ENCODE assay signal across 16 cellular contexts in the genomic region with DNA sequence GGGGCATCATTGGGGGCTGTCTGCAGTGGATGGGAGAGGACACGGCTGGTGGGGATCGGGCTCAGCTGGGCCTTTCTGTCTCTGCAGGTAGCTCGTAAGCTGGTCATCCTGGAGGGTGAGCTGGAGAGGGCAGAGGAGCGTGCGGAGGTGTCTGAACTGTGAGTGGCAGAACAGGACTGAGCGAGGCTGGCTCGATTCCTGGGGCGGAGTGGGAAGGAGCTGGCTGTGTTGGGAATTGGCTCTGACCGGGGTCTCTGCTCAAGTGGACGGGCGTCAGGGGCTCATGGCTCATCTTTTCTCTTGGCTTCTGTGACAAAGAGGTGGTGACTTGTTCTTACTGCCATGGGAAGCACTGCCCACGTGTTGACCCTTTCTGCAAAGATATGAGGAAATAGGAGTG. TPM values are rescaled to one million over a fixed set of nuclear protein-coding genes. Genes with fewer than 3 reads are reported as not detected.
DNase-seq lines count a peak whose midpoint lies in the region; TF ChIP-seq lines count a peak whose summit lies in the region.
"Had no signal": no experiment of that assay in that cellular context is flagged by ENCODE, and none has a peak within 500 bp of the region (broad histone marks: within the 10 kb centered on the region; RNA-seq: fewer than 3 reads in every experiment).

No MANE protein-coding gene starts in this region.

- peaks cover 6% of the 10 kb centered on the region for H3K4me1 ChIP-seq in A673 (ENCODE audit: insufficient read depth, low read length, poor library complexity, severe bottlenecking)
- H3K4me1 ChIP-seq in duodenal mucosa (ENCODE audit: control insufficient read depth in 1 of 2, insufficient read depth in 2 of 2, low read length in 2 of 2), result peaks cover 22 to 26% of the 10 kb centered on the region in 2 donors

- H3K4me3 Mint-ChIP-seq in neural crest cell, result peak overlapping the region; percentile 44
- H3K4me3 Mint-ChIP-seq: stimulated activated naive B cell treated with anti-CD40 and anti-IgM and Interleukin-4, amounts not matched to agents 10 μg/mL and 1 μg/mL and 100 μg/mL, for 72 hours had no signal

- H3K27me3 Mint-ChIP-seq in neural crest cell (ENCODE audit: low read depth), result no peaks in the 10 kb centered on the region
- H3K27me3 Mint-ChIP-seq: stimulated activated naive B cell treated with anti-CD40 and anti-IgM and Interleukin-4, amounts not matched to agents 10 μg/mL and 1 μg/mL and 100 μg/mL, for 72 hours had no signal

- TF ChIP-seq POLR2A in GM18526 (IDR thresholded peaks at IDR 0.05; ENCODE audit: extremely low read depth, insufficient read length), result peak; percentile 14

- POLR2A ChIA-PET in A673 (lab: Charles Lee; ENCODE audit: low non-redundant PET), result no interaction called here

- H3K27me3 ChIP-seq in A673 (replicated peaks; ENCODE audit: insufficient read depth, low read depth, low read length, poor library complexity) (no peaks in the 10 kb centered on the region), duodenal mucosa (ENCODE audit: control insufficient read depth in 1 of 2, insufficient read depth in 2 of 2, low read length in 2 of 2) (no peaks in the 10 kb centered on the region)

- no peak for TF ChIP-seq CTCF in A673 (conservative IDR thresholded peaks at IDR 0.05; ENCODE audit: low read depth, low read length)
- no peak for TF ChIP-seq CTCF in neural crest cell (conservative IDR thresholded peaks at IDR 0.05)
- TF ChIP-seq CTCF in GM20000 (IDR thresholded peaks at IDR 0.05; ENCODE audit: extremely low read depth, missing control alignments), result no peak

- H3K36me3 ChIP-seq in A673 (ENCODE audit: insufficient read depth, low read length, poor library complexity, severe bottlenecking), result peaks cover 96% of the 10 kb centered on the region
- H3K36me3 ChIP-seq in duodenal mucosa (ENCODE audit: control insufficient read depth in 1 of 2, insufficient read depth in 2 of 2, low read length in 2 of 2), result peaks cover 40 to 96% of the 10 kb centered on the region in 2 donors

- intact Hi-C loops in A673 (cut with micrococcal nuclease; ENCODE audit: unreplicated experiment), result no loop called here

- no peak for DNase-seq in A673 (ENCODE audit: low spot score)
- no peak for DNase-seq in neural crest cell (ENCODE audit: low read depth, low spot score)
- no peak for DNase-seq in GM20000 (ENCODE audit: low spot score)
- DNase-seq in middle frontal gyrus (ENCODE audit: extremely low spot score, low spot score), result no peak
- no peak for DNase-seq in NCI-H524 treated with DMSO at 0.1 percent for 48 hours (lab: John Stamatoyannopoulos, UW)
- DNase-seq in NCI-H187 (lab: John Stamatoyannopoulos, UW), result no peak
- DNase-seq: islet precursor cell; NCI-H1092 treated with DMSO at 0.1 percent for 48 hours; NCI-H526 treated with DMSO at 0.1 percent for 48 hours; nucleus accumbens; stimulated activated naive B cell treated with anti-CD40 and anti-IgM and Interleukin-4, amounts not matched to agents 10 μg/mL and 1 μg/mL and 100 μg/mL, for 72 hours had no signal

- CTCF ChIA-PET in A673 (lab: Charles Lee), result no interaction called here

- peaks cover 15% of the 10 kb centered on the region for H3K36me3 Mint-ChIP-seq in neural crest cell (ENCODE audit: low read depth)

- H3K4me3 ChIP-seq in A673 (ENCODE audit: low read depth, low read length, poor library complexity, severe bottlenecking) (no peak overlapping the region), duodenal mucosa (ENCODE audit: low read depth in 1 of 2, low read length in 2 of 2) (peak overlapping the region in 1 of 2 donors; percentile 30)

- no TSS peak for BruUV-seq in A673 (replicated peaks; lab: Mats Ljungman, UMichigan)

- H3K9me3 ChIP-seq in A673 (ENCODE audit: low read depth, low read length, poor library complexity, severe bottlenecking), result no peaks in the 10 kb centered on the region
- no peaks in the 10 kb centered on the region for H3K9me3 ChIP-seq in duodenal mucosa (ENCODE audit: control insufficient read depth in 1 of 2, low read length in 2 of 2)

- no peak overlapping the region for H3K27ac Mint-ChIP-seq in neural crest cell (ENCODE audit: unreplicated experiment)

- H3K9ac ChIP-seq in duodenal mucosa (ENCODE audit: low read depth in 1 of 2, low read length in 2 of 2), result peak overlapping the region; percentile 26 to 48

- peaks cover 12% of the 10 kb centered on the region for H3K4me1 Mint-ChIP-seq in neural crest cell

- H3K27ac ChIP-seq in A673 (ENCODE audit: low read depth, low read length, poor library complexity, severe bottlenecking) (peak overlapping the region; percentile 10), duodenal mucosa (ENCODE audit: low read depth, low read length) (peak overlapping the region; percentile 22)
- H3K27ac ChIP-seq: C4-2B had no signal

- no peaks in the 10 kb centered on the region for H3K9me3 Mint-ChIP-seq in neural crest cell
- H3K9me3 Mint-ChIP-seq: stimulated activated naive B cell treated with anti-CD40 and anti-IgM and Interleukin-4, amounts not matched to agents 10 μg/mL and 1 μg/mL and 100 μg/mL, for 72 hours had no signal

RNA-seq across cellular contexts. Expression of a gene that starts 11.6 kb away (rescaled TPM):
- total RNA-seq in A673 (2021), result 438 and 476 TPM in 2 replicates
- 357 and 373 TPM in 2 replicates for total RNA-seq in neural crest cell

RNA-seq across cellular contexts. Expression of a gene that starts 23.7 kb away (rescaled TPM):
- total RNA-seq in A673 (2021) (113 and 126 TPM in 2 replicates), neural crest cell (88.9 and 95.5 TPM in 2 replicates)

RNA-seq across cellular contexts. Expression of a gene that starts 55.5 kb away (rescaled TPM):
- not detected in 2 replicates for total RNA-seq in A673 (2021)
- not detected in 2 replicates for total RNA-seq in neural crest cell
- total RNA-seq: fibroblast of villous mesenchyme, SK-MEL-5 had no signal
